8 cellular contexts compared by ENCODE assay signal in genomic region chr9:113409481-113409880, GRCh38. TPM values are rescaled to one million over a fixed set of nuclear protein-coding genes. Genes with fewer than 3 reads are reported as not detected.
A peak's percentile ranks its signal among the peaks of the same experiment; 100 is the strongest.
DNase-seq lines count a peak whose midpoint lies in the region; ATAC-seq and TF ChIP-seq lines count a peak whose summit lies in the region.

No MANE protein-coding gene starts in this region.

- no peak for TF ChIP-seq EP300 in esophagus muscularis mucosa (IDR thresholded peaks at IDR 0.05)

- TF ChIP-seq CTCF in esophagus muscularis mucosa (IDR thresholded peaks at IDR 0.05) (no peak), progenitor cell of endocrine pancreas (IDR thresholded peaks at IDR 0.05; ENCODE audit: unreplicated experiment) (no peak)

- peak overlapping the region; percentile 71 to 88 (median 82) for H3K4me3 ChIP-seq in esophagus muscularis mucosa

- peaks cover 11% of the 10 kb centered on the region for H3K4me1 Mint-ChIP-seq in progenitor cell of endocrine pancreas (ENCODE audit: low read depth)

- intact Hi-C loops in esophagus muscularis mucosa (cut with DNase I), result loop anchor here (5.0 to 10.0 kb wide), 4 partner anchors 45 to 137 kb away; partner anchors contain the start of genes BSPRY, RNF183 and WDR31

- H3K36me3 ChIP-seq in ES-I3 (ENCODE audit: insufficient read depth, low read length), result peaks cover 8% of the 10 kb centered on the region; the same call in 1 of the 2 replicates
- H3K36me3 ChIP-seq in esophagus muscularis mucosa, result peaks cover 6 to 23% (median 19%) of the 10 kb centered on the region in 4 donors

- H3K9me3 Mint-ChIP-seq in progenitor cell of endocrine pancreas (ENCODE audit: low read depth), result no peaks in the 10 kb centered on the region

- H3K27ac Mint-ChIP-seq in progenitor cell of endocrine pancreas, result peak overlapping the region; percentile 99

- peak overlapping the region; percentile 98 for H3K4me3 Mint-ChIP-seq in progenitor cell of endocrine pancreas (ENCODE audit: low read depth)

- DNase-seq in RKO (ENCODE audit: low spot score) (peak; percentile 53), esophagus muscularis mucosa (ENCODE audit: extremely low spot score) (no peak), progenitor cell of endocrine pancreas (ENCODE audit: low spot score, unreplicated experiment) (no peak), iPS-NIHi11 (ENCODE audit: low spot score) (no peak)

- H3K4me1 ChIP-seq in ES-I3 (ENCODE audit: insufficient read depth, low read length), result no peaks in the 10 kb centered on the region
- peaks cover 14 to 31% (median 25%) of the 10 kb centered on the region in 4 donors for H3K4me1 ChIP-seq in esophagus muscularis mucosa

- no peaks in the 10 kb centered on the region for H3K27me3 Mint-ChIP-seq in progenitor cell of endocrine pancreas

- H3K36me3 Mint-ChIP-seq in progenitor cell of endocrine pancreas (ENCODE audit: insufficient read depth), result peaks cover 15% of the 10 kb centered on the region

- no peaks in the 10 kb centered on the region for H3K27me3 ChIP-seq in esophagus muscularis mucosa

- peak overlapping the region; percentile 96 for H3K9ac ChIP-seq in ES-I3 (ENCODE audit: low read depth, low read length)

- no peak for ATAC-seq in GM18870 (IDR thresholded peaks at IDR 0.05; ENCODE audit: unreplicated experiment)
- no peak for ATAC-seq in GM21390 (IDR thresholded peaks at IDR 0.05; ENCODE audit: unreplicated experiment)
- no peak for ATAC-seq in GM18517 (IDR thresholded peaks at IDR 0.05; ENCODE audit: unreplicated experiment)

- H3K27ac ChIP-seq in esophagus muscularis mucosa (replicated peaks in 1 of 4), result peak overlapping the region; percentile 90 to 97 (median 96)

- no peak for TF ChIP-seq POLR2A in esophagus muscularis mucosa (IDR thresholded peaks at IDR 0.05; ENCODE audit: low read depth)

- H3K9me3 ChIP-seq in ES-I3 (ENCODE audit: control insufficient read depth, insufficient read depth, low read length) (no peaks in the 10 kb centered on the region), esophagus muscularis mucosa (no peaks in the 10 kb centered on the region)

- 50% methylated on average over 10 of the region's 10 CpGs for WGBS in esophagus muscularis mucosa

RNA-seq across cellular contexts. Expression of gene POLE3, which starts 1.0 kb away (rescaled TPM):
- 10 to 100 TPM; 25.7 to 42.6 (median 32.8) TPM for total RNA-seq in esophagus muscularis mucosa
- 36.6 and 40.5 TPM in 2 replicates for total RNA-seq in progenitor cell of endocrine pancreas

RNA-seq across cellular contexts. Expression of gene C9orf43, which starts 1.1 kb away (rescaled TPM):
- total RNA-seq in esophagus muscularis mucosa, result 1 to 10 TPM in 1 of 4 donors, under 1 TPM in 1, not detected in 2; 0.17 to 1.8 TPM
- total RNA-seq in progenitor cell of endocrine pancreas, result 0.51 and 1.6 TPM in 2 replicates

RNA-seq across cellular contexts. Expression of gene ALAD, which starts 8.4 kb away (rescaled TPM):
- total RNA-seq in esophagus muscularis mucosa (10 to 100 TPM; 18.2 to 31.1 (median 28.6) TPM), progenitor cell of endocrine pancreas (59.3 and 64.3 TPM in 2 replicates)

RNA-seq across cellular contexts. Expression of gene HDHD3, which starts 32.7 kb away (rescaled TPM):
- total RNA-seq in esophagus muscularis mucosa (10 to 100 TPM in 3 of 4 donors, 1 to 10 TPM in 1; 9.1 to 30.2 (median 22.8) TPM), progenitor cell of endocrine pancreas (77.4 and 83.9 TPM in 2 replicates)

RNA-seq across cellular contexts. Expression of gene RGS3, which starts 54.0 kb away (rescaled TPM):
- total RNA-seq in esophagus muscularis mucosa, result 100 to 1,000 TPM in 1 of 4 donors, 10 to 100 TPM in 3; 37.3 to 121 (median 68.5) TPM
- 39.3 and 44.2 TPM in 2 replicates for total RNA-seq in progenitor cell of endocrine pancreas
